18 cellular contexts compared by ENCODE assay signal in genomic region chr12:75190846-75191245, GRCh38. TPM values are rescaled to one million over a fixed set of nuclear protein-coding genes. Genes with fewer than 3 reads are reported as not detected.
DNase-seq lines count a peak whose midpoint lies in the region; ATAC-seq, FAIRE-seq and TF ChIP-seq lines count a peak whose summit lies in the region.
"Had no signal": no experiment of that assay in that cellular context is flagged by ENCODE, and none has a peak within 500 bp of the region (broad histone marks: within the 10 kb centered on the region; RNA-seq: fewer than 3 reads in every experiment).

No MANE protein-coding gene starts in this region.

- H3K4me3 ChIP-seq in bronchial epithelial cell (ENCODE audit: low read depth, low read length) (no peak overlapping the region), gastrocnemius medialis (no peak overlapping the region)
- H3K4me3 ChIP-seq: A549 had no signal

- no peak for TF ChIP-seq CTCF in bronchial epithelial cell (IDR thresholded peaks at IDR 0.05; ENCODE audit: insufficient read depth, low read length, severe bottlenecking)
- no peak for TF ChIP-seq CTCF in gastrocnemius medialis (IDR thresholded peaks at IDR 0.05 in 4 of 5, conservative IDR thresholded peaks at IDR 0.05 in 1 of 5)

- no peaks in the 10 kb centered on the region for H3K4me1 ChIP-seq in gastrocnemius medialis
- H3K4me1 ChIP-seq: A549, BE2C had no signal

- no peaks in the 10 kb centered on the region for H3K27me3 ChIP-seq in bronchial epithelial cell (ENCODE audit: control insufficient read depth, insufficient read depth, low read length)
- no peaks in the 10 kb centered on the region for H3K27me3 ChIP-seq in gastrocnemius medialis
- H3K27me3 ChIP-seq: BE2C had no signal

- H3K9me3 ChIP-seq in gastrocnemius medialis: no peaks in the 10 kb centered on the region
- H3K9me3 ChIP-seq: A549, BE2C had no signal

- H3K36me3 ChIP-seq in bronchial epithelial cell (ENCODE audit: control insufficient read depth, insufficient read depth, low read length): no peaks in the 10 kb centered on the region
- H3K36me3 ChIP-seq in gastrocnemius medialis: no peaks in the 10 kb centered on the region
- H3K36me3 ChIP-seq: BE2C had no signal

- DNase-seq in RCC 7860 (ENCODE audit: low spot score) (no peak), bronchial epithelial cell (ENCODE audit: low read depth) (peak; percentile 84), frontal cortex (ENCODE audit: low spot score in 2 of 2) (no peak), DMS 273 treated with DMSO at 0.1 percent for 48 hours (lab: John Stamatoyannopoulos, UW) (no peak), NCI-H2029 treated with DMSO at 0.1 percent for 48 hours (lab: John Stamatoyannopoulos, UW) (no peak), gastrocnemius medialis (no peak)
- DNase-seq: BE2C; CD8-positive, alpha-beta T cell; COR-L47; DND-41; IMR-90 had no signal

- no peak for ATAC-seq in HG03196 (IDR thresholded peaks at IDR 0.05; ENCODE audit: unreplicated experiment)
- no peak for ATAC-seq in gastrocnemius medialis
- ATAC-seq: A549; CD8-positive, alpha-beta T cell; HCT116 had no signal

- FAIRE-seq in RCC 7860 (lab: Jason Lieb, UNC): peak; percentile 29
- FAIRE-seq in bronchial epithelial cell (lab: Jason Lieb, UNC): no peak
- FAIRE-seq in frontal cortex (lab: Jason Lieb, UNC): peak; percentile 83
- FAIRE-seq: A549, D721Med had no signal

- in situ Hi-C loops in gastrocnemius medialis (cut with MboI; ENCODE audit: low sequenced_read_pairs in 4 of 4): no loop called here

- no peak for TF ChIP-seq POLR2A in gastrocnemius medialis (IDR thresholded peaks at IDR 0.05)

- no peak overlapping the region for H3K27ac ChIP-seq in gastrocnemius medialis
- H3K27ac ChIP-seq: A549, C4-2B had no signal

- intact Hi-C loops in gastrocnemius medialis (cut with DNase I; ENCODE audit: low total_unique reads): no loop called here

RNA-seq across cellular contexts. Expression of gene KCNC2, which starts 18.8 kb away (rescaled TPM):
- total RNA-seq in bronchial epithelial cell (under 0.01 TPM in 1 of 2 replicates, not detected in the other), frontal cortex (22.4 TPM), gastrocnemius medialis (not detected)
- total RNA-seq: CD8-positive, alpha-beta T cell; H4; HT-29; IMR-90 had no signal

Comparison
In these comparisons a context has a peak if more than half of its experiments do, and no peak if none do; other contexts are left out.
1. RNA of gene KCNC2, which starts 18.8 kb away (total RNA-seq): 22.4 TPM in frontal cortex (single experiment); under 0.01 TPM in bronchial epithelial cell and not detected in gastrocnemius medialis; every median in the first group is over 10 times any median in the second.